ENCODE assay signal across 13 cellular contexts in the genomic region with DNA sequence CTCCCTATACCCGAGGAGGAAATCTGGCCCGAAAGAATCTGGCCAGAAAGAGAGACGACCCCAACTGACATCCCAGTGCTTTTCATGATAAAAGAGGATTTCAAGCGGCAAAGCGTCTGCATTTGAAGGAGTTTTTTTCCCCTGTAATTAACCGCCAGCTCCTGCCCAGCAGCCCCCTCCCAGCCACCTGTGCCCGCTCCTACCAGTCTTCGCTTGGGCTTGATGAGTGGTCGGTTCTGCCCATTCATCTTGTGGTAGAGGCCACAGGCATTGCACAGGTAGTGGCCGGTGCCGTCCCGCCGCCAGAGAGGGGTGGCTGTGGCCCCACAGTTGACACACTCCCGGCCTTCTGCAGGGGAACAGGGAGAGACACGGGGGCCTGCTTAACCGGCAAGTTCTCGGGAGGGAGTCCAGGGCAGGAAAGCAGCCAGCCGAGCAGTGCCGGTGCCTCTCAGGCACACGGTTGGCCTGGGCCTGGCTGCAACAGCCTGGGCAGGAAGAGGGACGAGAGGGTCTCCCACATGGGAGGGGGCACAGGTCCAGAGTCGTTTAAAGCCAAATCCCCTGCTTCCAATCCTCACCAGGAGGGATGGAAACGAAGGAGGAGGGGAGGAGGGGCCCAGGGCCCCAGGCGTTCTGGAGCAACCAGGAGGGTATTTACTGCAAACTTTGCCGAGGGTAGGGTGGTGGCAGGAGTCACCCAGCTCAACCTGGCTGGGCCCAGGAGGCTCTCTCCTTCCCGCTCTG. TPM values are rescaled to one million over a fixed set of nuclear protein-coding genes. Genes with fewer than 3 reads are reported as not detected.
A peak's percentile ranks its signal among the peaks of the same experiment; 100 is the strongest.
DNase-seq lines count a peak whose midpoint lies in the region; TF ChIP-seq lines count a peak whose summit lies in the region.
"Had no signal": no experiment of that assay in that cellular context is flagged by ENCODE, and none has a peak within 500 bp of the region (broad histone marks: within the 10 kb centered on the region; RNA-seq: fewer than 3 reads in every experiment).

No MANE protein-coding gene starts in this region.

- no peak overlapping the region for H3K27ac Mint-ChIP-seq in IgD-negative memory B cell

- no peak for TF ChIP-seq CTCF in BJ (IDR thresholded peaks at IDR 0.05; ENCODE audit: insufficient read depth, low read depth, low read length)
- TF ChIP-seq CTCF in esophagus squamous epithelium (IDR thresholded peaks at IDR 0.05): no peak
- TF ChIP-seq CTCF in ovary (IDR thresholded peaks at IDR 0.05): no peak

- H3K4me1 Mint-ChIP-seq in IgD-negative memory B cell: peaks cover 9 to 16% (median 14%) of the 10 kb centered on the region in 3 donors

- intact Hi-C loops in esophagus squamous epithelium (cut with DNase I): no loop called here
- intact Hi-C loops in ovary (cut with DNase I): no loop called here

- no peak for DNase-seq in BJ (ENCODE audit: low read depth)
- DNase-seq in esophagus squamous epithelium (lab: John Stamatoyannopoulos, UW): no peak
- no peak for DNase-seq in ovary
- no peak for DNase-seq in MG63
- DNase-seq in NCI-H1436 (lab: John Stamatoyannopoulos, UW): no peak
- DNase-seq in mucosa of gallbladder (ENCODE audit: low spot score): no peak
- DNase-seq in germinal center (ENCODE audit: low spot score): no peak
- DNase-seq: DMS79, hypothalamus, NCI-H187 had no signal

- CTCF ChIA-PET in BJ (lab: Yijun Ruan, JAX): interaction anchor here (0.9 to 1.7 kb wide), 6 partner anchors 12 to 126 kb away, joined by 3 to 6 read pairs (median 3); no protein-coding TSS in a partner anchor

- POLR2A ChIA-PET in BJ (lab: Charles Lee): interaction anchor here (1.0 kb wide), 1 partner anchor 9 kb away, joined by 3 read pairs; no protein-coding TSS in a partner anchor

- H3K36me3 ChIP-seq in BJ (ENCODE audit: control insufficient read depth, insufficient read depth, low read length): peaks cover 39% of the 10 kb centered on the region
- no peaks in the 10 kb centered on the region for H3K36me3 ChIP-seq in esophagus squamous epithelium
- H3K36me3 ChIP-seq in ovary: no peaks in the 10 kb centered on the region
- no peaks in the 10 kb centered on the region for H3K36me3 ChIP-seq in MG63
- H3K36me3 ChIP-seq: tibial nerve had no signal

- peak overlapping the region in 3 of 4 donors; percentile 18 to 89 (median 76) for H3K4me3 Mint-ChIP-seq in IgD-negative memory B cell

- 12 to 17% methylated on average over 12 to 21 of the region's 26 CpGs for WGBS in esophagus squamous epithelium, 2 donors
- WGBS in ovary, 3 donors: 26 to 56% (median 35%) methylated on average over 24 to 26 of the region's 26 CpGs

- no peaks in the 10 kb centered on the region for H3K36me3 Mint-ChIP-seq in IgD-negative memory B cell

- H3K27me3 Mint-ChIP-seq in IgD-negative memory B cell: peaks cover 61% of the 10 kb centered on the region

- H3K9me3 Mint-ChIP-seq in IgD-negative memory B cell: no peaks in the 10 kb centered on the region

- peak overlapping the region in 3 of 4 donors; percentile 63 to 66 (median 63) for H3K27ac ChIP-seq in esophagus squamous epithelium
- H3K27ac ChIP-seq in ovary: no peak overlapping the region
- H3K27ac ChIP-seq: tibial nerve had no signal

- no peak for TF ChIP-seq EP300 in ovary (IDR thresholded peaks at IDR 0.05)

- TF ChIP-seq POLR2A in esophagus squamous epithelium (IDR thresholded peaks at IDR 0.05) (no peak), ovary (IDR thresholded peaks at IDR 0.05) (no peak)

- H3K9me3 ChIP-seq in esophagus squamous epithelium: no peaks in the 10 kb centered on the region
- H3K9me3 ChIP-seq in ovary: no peaks in the 10 kb centered on the region
- H3K9me3 ChIP-seq in MG63: no peaks in the 10 kb centered on the region
- H3K9me3 ChIP-seq: tibial nerve had no signal

- H3K4me1 ChIP-seq in esophagus squamous epithelium (peaks cover 24 to 88% (median 29%) of the 10 kb centered on the region in 3 donors), ovary (ENCODE audit: insufficient read depth) (peaks cover 13% of the 10 kb centered on the region)

- H3K27me3 ChIP-seq in BJ (ENCODE audit: control insufficient read depth, insufficient read depth, low read length) (no peaks in the 10 kb centered on the region), esophagus squamous epithelium (peaks cover 29 to 100% (median 58%) of the 10 kb centered on the region in 4 donors), ovary (no peaks in the 10 kb centered on the region), MG63 (peaks cover 23% of the 10 kb centered on the region)

- H3K4me3 ChIP-seq in BJ (ENCODE audit: low read depth, low read length) (peak overlapping the region; percentile 91), esophagus squamous epithelium (peak overlapping the region in 3 of 4 donors; percentile 9 to 58 (median 47)), ovary (peak overlapping the region; percentile 58), MG63 (no peak overlapping the region)

RNA-seq across cellular contexts. Expression of a gene that starts 9.2 kb away (rescaled TPM):
- 8.3 and 13.4 TPM in 2 replicates for polyA plus RNA-seq in BJ (2011; rRNA removed)
- 9.4 and 10.9 TPM in 2 replicates for polyA minus RNA-seq in BJ (2011; rRNA and poly(A)+ RNA removed)
- 0.11 TPM for polyA plus RNA-seq in IgD-negative memory B cell
- 10 to 100 TPM in 1 of 4 donors, 1 to 10 TPM in 3; 1.6 to 12.8 (median 1.9) TPM for total RNA-seq in esophagus squamous epithelium
- 10 to 100 TPM in 1 of 7 donors, 1 to 10 TPM in 6; 4.0 to 16.1 (median 6.1) TPM for total RNA-seq in ovary
- 1 to 10 TPM; 5.1 to 8.1 TPM for polyA plus RNA-seq in ovary
- total RNA-seq in MG63 (2014; rRNA removed; shearing (Covaris generic); ENCODE audit: low replicate concordance): 0.27 and 2.6 TPM in 2 replicates
- 22.8 TPM for total RNA-seq in mucosa of gallbladder

RNA-seq across cellular contexts. Expression of a gene that starts 17.1 kb away (rescaled TPM):
- polyA plus RNA-seq in BJ (2011; rRNA removed) (not detected in 2 replicates), IgD-negative memory B cell (not detected), ovary (not detected)
- polyA minus RNA-seq in BJ (2011; rRNA and poly(A)+ RNA removed): not detected in 2 replicates
- total RNA-seq in esophagus squamous epithelium (not detected), ovary (not detected), mucosa of gallbladder (not detected)
- not detected in 2 replicates for total RNA-seq in MG63 (2014; rRNA removed; shearing (Covaris generic); ENCODE audit: low replicate concordance)
- total RNA-seq: tibial nerve had no signal
- polyA plus RNA-seq: adipose tissue had no signal

Comparison
In these comparisons a context has a peak if more than half of its experiments do, and no peak if none do; other contexts are left out.
1. H3K27ac ChIP-seq: peak in esophagus squamous epithelium (3 of 4); none in ovary (0 of 2).